Comparison of ENCODE assay signal across 26 cellular contexts in genomic region chr3:8253201-8253600, GRCh38.
"Had no signal": no experiment of that assay in that cellular context is flagged by ENCODE, and none has a peak within 500 bp of the region (broad histone marks: within the 10 kb centered on the region; RNA-seq: fewer than 3 reads in every experiment).

No MANE protein-coding gene starts in this region.

- ATAC-seq: activated CD8-positive, alpha-beta T cell treated with anti-CD3 and anti-CD28 coated beads for 36 hours; activated naive CD4-positive, alpha-beta T cell treated with anti-CD3 and anti-CD28 coated beads, Interleukin-2, amount 50 U/mL, for 72 hours; body of pancreas had no signal

- DNase-seq: activated B cell treated with CpG ODN at 0.5 μM for 24 hours; activated CD4-positive, alpha-beta memory T cell treated with anti-CD3 and anti-CD28 coated beads for 36 hours; activated CD4-positive, alpha-beta T cell treated with anti-CD3 and anti-CD28 coated beads for 4 hours; activated CD4-positive, alpha-beta T cell treated with anti-CD3 and anti-CD28 coated beads, Interleukin-2, amount 10 ng/mL, durations not matched to agents 24 days and 14 days; activated CD4-positive, alpha-beta T cell treated with anti-CD3 and anti-CD28 coated beads, Interleukin-2, amount 50 U/mL, for 1 hour; activated CD4-positive, alpha-beta T cell treated with anti-CD3 and anti-CD28 coated beads, Interleukin-2, amount 50 U/mL, for 4 hours; activated CD4-positive, CD25-positive, alpha-beta regulatory T cell treated with anti-CD3 and anti-CD28 coated beads, Interleukin-2, amount 50 U/mL, for 72 hours; activated CD8-positive, alpha-beta memory T cell treated with anti-CD3 and anti-CD28 coated beads, Interleukin-2, amount 50 U/mL, for 48 hours; activated CD8-positive, alpha-beta T cell treated with anti-CD3 and anti-CD28 coated beads for 36 hours; activated effector memory CD4-positive, alpha-beta T cell treated with Interleukin-2 at 50 U/mL for 16 hours; activated gamma-delta T cell; activated naive CD4-positive, alpha-beta T cell treated with anti-CD3 and anti-CD28 coated beads, Interleukin-2, amount 10 ng/mL, durations not matched to agents 7 days and 5 days; activated naive CD4-positive, alpha-beta T cell treated with Interleukin-2 at 50 U/mL for 16 hours; activated naive CD8-positive, alpha-beta T cell treated with anti-CD3 and anti-CD28 coated beads for 36 hours; activated T-cell treated with anti-CD3 and anti-CD28 coated beads, Interleukin-2, amount 50 U/mL, for 24 hours; activated T-cell treated with anti-CD3 and anti-CD28 coated beads, Interleukin-2, amount 50 U/mL, for 48 hours; adrenal gland; amniotic stem cell; aorta; body of pancreas; brain microvascular endothelial cell; central memory CD4-positive, alpha-beta T cell; T-helper 1 cell; T-helper 2 cell; T-helper 9 cell had no signal
